ENCODE assay signal across 9 cellular contexts in genomic region chr13:99970761-99971575, GRCh38. TPM values are rescaled to one million over a fixed set of nuclear protein-coding genes. Genes with fewer than 3 reads are reported as not detected.
A peak's percentile ranks its signal among the peaks of the same experiment; 100 is the strongest.
DNase-seq lines count a peak whose midpoint lies in the region; ATAC-seq, FAIRE-seq and TF ChIP-seq lines count a peak whose summit lies in the region.
"Had no signal": no experiment of that assay in that cellular context is flagged by ENCODE, and none has a peak within 500 bp of the region (broad histone marks: within the 10 kb centered on the region; RNA-seq: fewer than 3 reads in every experiment).

No MANE protein-coding gene starts in this region.

- POLR2A ChIA-PET in CD8-positive, alpha-beta T cell (lab: Charles Lee): no interaction called here
- POLR2A ChIA-PET in naive thymus-derived CD4-positive, alpha-beta T cell (lab: Charles Lee): interaction anchor here (0.7 to 1.2 kb wide), 3 partner anchors 8 to 10 kb away, joined by 3 to 4 read pairs (median 3); partner anchors contain the start of gene ZIC2

- no peaks in the 10 kb centered on the region for H3K36me3 ChIP-seq in CD8-positive, alpha-beta T cell (ENCODE audit: insufficient read depth, low read length)
- no peaks in the 10 kb centered on the region for H3K36me3 ChIP-seq in astrocyte (ENCODE audit: insufficient read depth, low read length)
- no peaks in the 10 kb centered on the region for H3K36me3 ChIP-seq in naive thymus-derived CD4-positive, alpha-beta T cell (ENCODE audit: control insufficient read depth in 2 of 3, insufficient read depth in 3 of 3, low read length in 3 of 3)

- peaks cover 23% of the 10 kb centered on the region for H3K9me3 Mint-ChIP-seq in CD8-positive, alpha-beta T cell
- H3K9me3 Mint-ChIP-seq in astrocyte (ENCODE audit: unreplicated experiment): peaks cover 26% of the 10 kb centered on the region
- peaks cover 3 to 59% (median 28%) of the 10 kb centered on the region in 11 donors for H3K9me3 Mint-ChIP-seq in naive thymus-derived CD4-positive, alpha-beta T cell

- H3K36me3 Mint-ChIP-seq in CD8-positive, alpha-beta T cell: no peaks in the 10 kb centered on the region
- H3K36me3 Mint-ChIP-seq in astrocyte (ENCODE audit: low read depth, unreplicated experiment): peaks cover 3% of the 10 kb centered on the region
- H3K36me3 Mint-ChIP-seq in naive thymus-derived CD4-positive, alpha-beta T cell: peaks cover 0 to 28% (median 3%) of the 10 kb centered on the region in 5 donors

- intact Hi-C loops in CD8-positive, alpha-beta T cell (cut with DNase I, micrococcal nuclease): loop anchor here in 1 of 2 experiments (5.0 to 10.0 kb wide), 2 partner anchors 314 to 704 kb away; partner anchors contain the start of gene TMTC4
- intact Hi-C loops in naive thymus-derived CD4-positive, alpha-beta T cell (cut with micrococcal nuclease): loop anchor here in 1 of 2 donors (1.0 to 10.0 kb wide), 4 partner anchors 9 to 614 kb away; partner anchors contain the start of genes GGACT and PCCA

- H2AFZ ChIP-seq in astrocyte (ENCODE audit: low read depth, low read length): peak overlapping the region; percentile 39

- peaks cover 26% of the 10 kb centered on the region for H3K4me1 ChIP-seq in CD8-positive, alpha-beta T cell (ENCODE audit: insufficient read depth, low read length)
- peaks cover 11% of the 10 kb centered on the region for H3K4me1 ChIP-seq in astrocyte (ENCODE audit: insufficient read depth, low read length)
- H3K4me1 ChIP-seq in naive thymus-derived CD4-positive, alpha-beta T cell (ENCODE audit: control insufficient read depth in 2 of 2, insufficient read depth in 2 of 2, low read length in 2 of 2): peaks cover 0 to 10% of the 10 kb centered on the region in 2 donors

- peak overlapping the region; percentile 80 for H3K4me2 ChIP-seq in astrocyte (ENCODE audit: low read length)

- peak overlapping the region; percentile 56 for H3K4me3 Mint-ChIP-seq in CD8-positive, alpha-beta T cell
- H3K4me3 Mint-ChIP-seq in astrocyte (ENCODE audit: unreplicated experiment): no peak overlapping the region
- peak overlapping the region in 9 of 10 donors; percentile 48 to 76 (median 62) for H3K4me3 Mint-ChIP-seq in naive thymus-derived CD4-positive, alpha-beta T cell

- ATAC-seq in CD8-positive, alpha-beta T cell: no peak
- ATAC-seq in HG02759 (IDR thresholded peaks at IDR 0.05; ENCODE audit: unreplicated experiment) (peak; percentile 33), HG03521 (IDR thresholded peaks at IDR 0.05; ENCODE audit: unreplicated experiment) (no peak), HG03175 (IDR thresholded peaks at IDR 0.05; ENCODE audit: unreplicated experiment) (no peak), HG03280 (IDR thresholded peaks at IDR 0.05; ENCODE audit: unreplicated experiment) (no peak)
- ATAC-seq in naive thymus-derived CD4-positive, alpha-beta T cell: no peak

- CTCF ChIA-PET in CD8-positive, alpha-beta T cell (lab: Charles Lee): no interaction called here
- CTCF ChIA-PET in naive thymus-derived CD4-positive, alpha-beta T cell (lab: Charles Lee): no interaction called here

- DNase-seq in CD8-positive, alpha-beta T cell: no peak
- no peak for DNase-seq in astrocyte (ENCODE audit: low read depth)
- DNase-seq in naive thymus-derived CD4-positive, alpha-beta T cell: peak in 2 of 9 donors; percentile 17 to 37
- no peak for DNase-seq in cortex of kidney (lab: John Stamatoyannopoulos, UW)

- peaks cover 28% of the 10 kb centered on the region for H3K79me2 ChIP-seq in astrocyte (ENCODE audit: insufficient read depth, low read length)

- H3K4me3 ChIP-seq in CD8-positive, alpha-beta T cell (ENCODE audit: low read depth, low read length): no peak overlapping the region
- peak overlapping the region; percentile 47 for H3K4me3 ChIP-seq in astrocyte (ENCODE audit: insufficient read depth, low read depth, low read length)
- no peak overlapping the region for H3K4me3 ChIP-seq in naive thymus-derived CD4-positive, alpha-beta T cell (ENCODE audit: low read length)

- peaks cover 25% of the 10 kb centered on the region for H3K4me1 Mint-ChIP-seq in CD8-positive, alpha-beta T cell (ENCODE audit: low read depth)
- H3K4me1 Mint-ChIP-seq in astrocyte (ENCODE audit: low read depth, unreplicated experiment): no peaks in the 10 kb centered on the region
- H3K4me1 Mint-ChIP-seq in naive thymus-derived CD4-positive, alpha-beta T cell: peaks cover 18 to 34% (median 25%) of the 10 kb centered on the region in 7 donors

- H3K27me3 ChIP-seq in CD8-positive, alpha-beta T cell (ENCODE audit: insufficient read depth, low read length): peaks cover 72% of the 10 kb centered on the region
- peaks cover 74% of the 10 kb centered on the region for H3K27me3 ChIP-seq in astrocyte (ENCODE audit: insufficient read depth, low read length)
- H3K27me3 ChIP-seq in naive thymus-derived CD4-positive, alpha-beta T cell (ENCODE audit: control insufficient read depth in 2 of 2, insufficient read depth in 2 of 2, low read length in 2 of 2): peaks cover 47 to 78% of the 10 kb centered on the region in 2 donors

- H3K9ac ChIP-seq in astrocyte (ENCODE audit: low read length): peak overlapping the region; percentile 32

- no peak for TF ChIP-seq CTCF in CD8-positive, alpha-beta T cell (IDR thresholded peaks at IDR 0.05)
- TF ChIP-seq CTCF in astrocyte (IDR thresholded peaks at IDR 0.05; ENCODE audit: insufficient read depth, low read depth, low read length): no peak

- H3K27ac Mint-ChIP-seq in CD8-positive, alpha-beta T cell: no peak overlapping the region
- peak overlapping the region; percentile 87 for H3K27ac Mint-ChIP-seq in astrocyte (ENCODE audit: unreplicated experiment)
- H3K27ac Mint-ChIP-seq in naive thymus-derived CD4-positive, alpha-beta T cell: peak overlapping the region in 2 of 9 donors; percentile 57 to 82

- no peak for FAIRE-seq in astrocyte (lab: Jason Lieb, UNC)

- peaks cover 67% of the 10 kb centered on the region for H3K27me3 Mint-ChIP-seq in CD8-positive, alpha-beta T cell (ENCODE audit: low read depth)
- peaks cover 71% of the 10 kb centered on the region for H3K27me3 Mint-ChIP-seq in astrocyte (ENCODE audit: low read depth, unreplicated experiment)
- H3K27me3 Mint-ChIP-seq in naive thymus-derived CD4-positive, alpha-beta T cell: peaks cover 65 to 79% (median 68%) of the 10 kb centered on the region in 5 donors

- H3K27ac ChIP-seq in CD8-positive, alpha-beta T cell (ENCODE audit: low read depth, low read length): no peak overlapping the region
- H3K27ac ChIP-seq in astrocyte (ENCODE audit: low read depth, low read length): no peak overlapping the region
- no peak overlapping the region for H3K27ac ChIP-seq in naive thymus-derived CD4-positive, alpha-beta T cell (ENCODE audit: low read depth, low read length)

- no peaks in the 10 kb centered on the region for H4K20me1 ChIP-seq in astrocyte (ENCODE audit: insufficient read depth, low read length)

- H3K9me3 ChIP-seq in CD8-positive, alpha-beta T cell (ENCODE audit: low read length): peaks cover 12% of the 10 kb centered on the region
- H3K9me3 ChIP-seq in astrocyte (ENCODE audit: insufficient read depth, low read depth, low read length): peaks cover 4% of the 10 kb centered on the region
- H3K9me3 ChIP-seq in naive thymus-derived CD4-positive, alpha-beta T cell (ENCODE audit: control insufficient read depth in 2 of 3, low read length in 3 of 3): peaks cover 0 to 39% (median 0%) of the 10 kb centered on the region in 3 experiments

RNA-seq across cellular contexts. Expression of gene ZIC5, which starts 0.6 kb away (rescaled TPM):
- total RNA-seq in CD8-positive, alpha-beta T cell: not detected
- 0.17 and 0.27 TPM in 2 replicates for total RNA-seq in astrocyte
- total RNA-seq in naive thymus-derived CD4-positive, alpha-beta T cell: not detected
- not detected for polyA plus RNA-seq in naive thymus-derived CD4-positive, alpha-beta T cell
- polyA plus RNA-seq: adipose tissue had no signal

RNA-seq across cellular contexts. Expression of gene ZIC2, which starts 10.6 kb away (rescaled TPM):
- not detected for total RNA-seq in CD8-positive, alpha-beta T cell
- 0.60 and 1.8 TPM in 2 replicates for total RNA-seq in astrocyte
- total RNA-seq in naive thymus-derived CD4-positive, alpha-beta T cell: under 1 TPM in 1 of 5 experiments, not detected in 4; 0.51 TPM
- polyA plus RNA-seq in naive thymus-derived CD4-positive, alpha-beta T cell: not detected
